Comparison of ENCODE assay signal across 21 cellular contexts in genomic region chr5:160286947-160287346, GRCh38. TPM values are rescaled to one million over a fixed set of nuclear protein-coding genes. Genes with fewer than 3 reads are reported as not detected.
A peak's percentile ranks its signal among the peaks of the same experiment; 100 is the strongest.
DNase-seq lines count a peak whose midpoint lies in the region; ATAC-seq and TF ChIP-seq lines count a peak whose summit lies in the region.
"Had no signal": no experiment of that assay in that cellular context is flagged by ENCODE, and none has a peak within 500 bp of the region (broad histone marks: within the 10 kb centered on the region; RNA-seq: fewer than 3 reads in every experiment).

No MANE protein-coding gene starts in this region.

- H3K27me3 ChIP-seq in HUES6 (ENCODE audit: control insufficient read depth, insufficient read depth, low read length): no peaks in the 10 kb centered on the region
- no peaks in the 10 kb centered on the region for H3K27me3 ChIP-seq in WERI-Rb-1 (ENCODE audit: insufficient read depth, low read depth, severe bottlenecking)
- H3K27me3 ChIP-seq in iPS-15b (ENCODE audit: control insufficient read depth, insufficient read depth, low read length): no peaks in the 10 kb centered on the region
- H3K27me3 ChIP-seq: gastrocnemius medialis had no signal

- H3K36me3 ChIP-seq in HUES6 (ENCODE audit: control insufficient read depth, insufficient read depth, low read length) (no peaks in the 10 kb centered on the region), WERI-Rb-1 (no peaks in the 10 kb centered on the region), iPS-15b (ENCODE audit: control insufficient read depth, insufficient read depth, low read length) (no peaks in the 10 kb centered on the region)
- H3K36me3 ChIP-seq: gastrocnemius medialis had no signal

- H3K4me3 ChIP-seq in HUES6 (ENCODE audit: low read depth, low read length): peak overlapping the region; percentile 15; the same call in 1 of the 2 replicates
- H3K4me3 ChIP-seq in WERI-Rb-1 (ENCODE audit: low read depth, low read length): no peak overlapping the region
- peak overlapping the region; percentile 8 for H3K4me3 ChIP-seq in iPS-15b (ENCODE audit: low read depth, low read length)
- H3K4me3 ChIP-seq: gastrocnemius medialis had no signal

- ATAC-seq in HG03039 (IDR thresholded peaks at IDR 0.05; ENCODE audit: unreplicated experiment): no peak

- H3K9me3 ChIP-seq in HUES6 (ENCODE audit: control insufficient read depth, insufficient read depth, low read depth, low read length) (no peaks in the 10 kb centered on the region), WERI-Rb-1 (ENCODE audit: severe bottlenecking) (no peaks in the 10 kb centered on the region), iPS-15b (ENCODE audit: control insufficient read depth, insufficient read depth, low read length) (no peaks in the 10 kb centered on the region)
- H3K9me3 ChIP-seq: gastrocnemius medialis had no signal

- no peaks in the 10 kb centered on the region for H3K9me3 Mint-ChIP-seq in osteocyte (ENCODE audit: unreplicated experiment)
- H3K9me3 Mint-ChIP-seq: activated CD4-positive, alpha-beta memory T cell treated with anti-CD3 and anti-CD28 coated beads for 36 hours; immature natural killer cell; T-helper 1 cell treated with Interleukin-12 subunit alpha and Interleukin-12 subunit beta and Interleukin-4 antibody, amounts not matched to agents 30 μg/mL and 1 μg/mL, for 36 hours had no signal

- TF ChIP-seq CTCF in WERI-Rb-1 (IDR thresholded peaks at IDR 0.05; ENCODE audit: low read depth, low read length) (no peak), osteocyte (IDR thresholded peaks at IDR 0.05) (no peak)

- H3K4me1 ChIP-seq in HUES6 (ENCODE audit: control insufficient read depth, insufficient read depth, low read length) (peaks cover 40% of the 10 kb centered on the region), iPS-15b (ENCODE audit: control insufficient read depth, insufficient read depth, low read length) (peaks cover 32% of the 10 kb centered on the region)

- peaks cover 27% of the 10 kb centered on the region for H3K4me1 Mint-ChIP-seq in osteocyte (ENCODE audit: unreplicated experiment)

- H3K27me3 Mint-ChIP-seq in osteocyte (ENCODE audit: unreplicated experiment): no peaks in the 10 kb centered on the region

- H3K4me3 Mint-ChIP-seq in osteocyte (ENCODE audit: unreplicated experiment): no peak overlapping the region
- H3K4me3 Mint-ChIP-seq: activated CD4-positive, alpha-beta memory T cell treated with anti-CD3 and anti-CD28 coated beads for 36 hours; immature natural killer cell; T-helper 1 cell treated with Interleukin-12 subunit alpha and Interleukin-12 subunit beta and Interleukin-4 antibody, amounts not matched to agents 30 μg/mL and 1 μg/mL, for 36 hours had no signal

- H3K27ac Mint-ChIP-seq in osteocyte (ENCODE audit: unreplicated experiment): peak overlapping the region; percentile 83
- H3K27ac Mint-ChIP-seq: activated CD4-positive, alpha-beta memory T cell treated with anti-CD3 and anti-CD28 coated beads for 36 hours; T-helper 1 cell treated with Interleukin-12 subunit alpha and Interleukin-12 subunit beta and Interleukin-4 antibody, amounts not matched to agents 30 μg/mL and 1 μg/mL, for 36 hours had no signal

- H3K9ac ChIP-seq in HUES6 (ENCODE audit: low read length): peak overlapping the region; percentile 29
- H3K9ac ChIP-seq in iPS-15b (ENCODE audit: low read depth, low read length): peak overlapping the region; percentile 70

- DNase-seq in WERI-Rb-1 (no peak), osteocyte (ENCODE audit: extremely low spot score, unreplicated experiment) (no peak), T-helper 9 cell (no peak), NCI-H2081 treated with DMSO at 0.1 percent for 48 hours (lab: John Stamatoyannopoulos, UW) (no peak), NCI-H1694 (lab: John Stamatoyannopoulos, UW) (no peak)
- DNase-seq: activated CD4-positive, alpha-beta memory T cell treated with anti-CD3 and anti-CD28 coated beads for 36 hours; activated naive CD4-positive, alpha-beta T cell treated with anti-CD3 and anti-CD28 coated beads, Interleukin-2, amount 50 U/mL, for 16 hours; activated T-cell treated with anti-CD3 and anti-CD28 coated beads, Interleukin-2, amount 50 U/mL, for 1 hour; gastrocnemius medialis; immature natural killer cell; IMR-90; NCI-H1930; stimulated activated CD4-positive, alpha-beta T cell treated with anti-CD3 and anti-CD28 coated beads, Interleukin-15, amount 100 ng/mL, for 24 hours; stimulated activated naive CD4-positive, alpha-beta T cell treated with Interleukin-2 at 50 U/mL for 16 hours had no signal

- H3K27ac ChIP-seq in HUES6 (ENCODE audit: low read depth, low read length) (peak overlapping the region; percentile 11), WERI-Rb-1 (peak overlapping the region; percentile 91)
- H3K27ac ChIP-seq: epithelial cell of prostate, gastrocnemius medialis had no signal

- H3K36me3 Mint-ChIP-seq in osteocyte (ENCODE audit: unreplicated experiment): peaks cover 2% of the 10 kb centered on the region
- H3K36me3 Mint-ChIP-seq: activated CD4-positive, alpha-beta memory T cell treated with anti-CD3 and anti-CD28 coated beads for 36 hours; immature natural killer cell had no signal

RNA-seq across cellular contexts. Expression of gene CCNJL, which starts 25.4 kb away (rescaled TPM):
- 8.2 and 8.4 TPM in 2 replicates for total RNA-seq in osteocyte
- total RNA-seq: activated CD4-positive, alpha-beta memory T cell treated with anti-CD3 and anti-CD28 coated beads for 36 hours had no signal

RNA-seq across cellular contexts. Expression of gene FABP6, which starts 57.6 kb away (rescaled TPM):
- total RNA-seq in osteocyte: not detected in 2 replicates
- total RNA-seq: activated CD4-positive, alpha-beta memory T cell treated with anti-CD3 and anti-CD28 coated beads for 36 hours; gastrocnemius medialis; H4; IMR-90; renal cortical epithelial cell had no signal
